1 cellular context compared by ENCODE assay signal in the genomic region with DNA sequence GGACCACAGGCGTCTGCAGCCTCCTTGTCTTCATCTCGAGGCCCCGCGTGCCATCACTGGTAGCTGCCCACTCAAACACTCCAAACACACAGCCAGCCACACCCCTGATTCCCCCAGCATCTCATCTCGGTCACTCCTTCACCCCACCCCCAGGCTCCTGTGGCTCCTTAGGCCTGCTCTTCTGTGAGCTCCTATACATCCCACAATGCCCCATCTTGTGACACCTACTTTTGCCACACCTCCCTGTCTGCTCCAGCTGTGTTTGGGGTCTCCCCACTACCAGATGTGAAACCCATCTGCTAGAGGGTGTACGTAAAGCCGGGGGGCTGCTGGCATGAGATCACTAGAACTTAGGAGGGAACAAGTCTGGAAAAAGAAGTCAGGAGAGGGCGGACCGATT.
TF ChIP-seq lines count a peak whose summit lies in the region.

No MANE protein-coding gene starts in this region.

TF ChIP-seq in SK-N-SH, 30 proteins besides CTCF, POLR2A, EP300 and RAD21 (continued from another document):
- TF ChIP-seq, protein P1, sequence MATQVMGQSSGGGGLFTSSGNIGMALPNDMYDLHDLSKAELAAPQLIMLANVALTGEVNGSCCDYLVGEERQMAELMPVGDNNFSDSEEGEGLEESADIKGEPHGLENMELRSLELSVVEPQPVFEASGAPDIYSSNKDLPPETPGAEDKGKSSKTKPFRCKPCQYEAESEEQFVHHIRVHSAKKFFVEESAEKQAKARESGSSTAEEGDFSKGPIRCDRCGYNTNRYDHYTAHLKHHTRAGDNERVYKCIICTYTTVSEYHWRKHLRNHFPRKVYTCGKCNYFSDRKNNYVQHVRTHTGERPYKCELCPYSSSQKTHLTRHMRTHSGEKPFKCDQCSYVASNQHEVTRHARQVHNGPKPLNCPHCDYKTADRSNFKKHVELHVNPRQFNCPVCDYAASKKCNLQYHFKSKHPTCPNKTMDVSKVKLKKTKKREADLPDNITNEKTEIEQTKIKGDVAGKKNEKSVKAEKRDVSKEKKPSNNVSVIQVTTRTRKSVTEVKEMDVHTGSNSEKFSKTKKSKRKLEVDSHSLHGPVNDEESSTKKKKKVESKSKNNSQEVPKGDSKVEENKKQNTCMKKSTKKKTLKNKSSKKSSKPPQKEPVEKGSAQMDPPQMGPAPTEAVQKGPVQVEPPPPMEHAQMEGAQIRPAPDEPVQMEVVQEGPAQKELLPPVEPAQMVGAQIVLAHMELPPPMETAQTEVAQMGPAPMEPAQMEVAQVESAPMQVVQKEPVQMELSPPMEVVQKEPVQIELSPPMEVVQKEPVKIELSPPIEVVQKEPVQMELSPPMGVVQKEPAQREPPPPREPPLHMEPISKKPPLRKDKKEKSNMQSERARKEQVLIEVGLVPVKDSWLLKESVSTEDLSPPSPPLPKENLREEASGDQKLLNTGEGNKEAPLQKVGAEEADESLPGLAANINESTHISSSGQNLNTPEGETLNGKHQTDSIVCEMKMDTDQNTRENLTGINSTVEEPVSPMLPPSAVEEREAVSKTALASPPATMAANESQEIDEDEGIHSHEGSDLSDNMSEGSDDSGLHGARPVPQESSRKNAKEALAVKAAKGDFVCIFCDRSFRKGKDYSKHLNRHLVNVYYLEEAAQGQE (IDR thresholded peaks at IDR 0.05; ENCODE audit: low read depth, low read length) = no peak
- no peak for TF ChIP-seq IRF3 (IDR thresholded peaks at IDR 0.05; ENCODE audit: low read depth, low read length)
- no peak for TF ChIP-seq MAX (IDR thresholded peaks at IDR 0.05; ENCODE audit: low read depth)
- no peak for TF ChIP-seq ZBTB33 (IDR thresholded peaks at IDR 0.05; ENCODE audit: borderline replicate concordance, low read depth)
- no peak for TF ChIP-seq SMC3 (IDR thresholded peaks at IDR 0.05; ENCODE audit: low read depth, low read length)
- no peak for TF ChIP-seq NRF1 (IDR thresholded peaks at IDR 0.05; ENCODE audit: low read depth, low read length)
- no peak for TF ChIP-seq RXRA (IDR thresholded peaks at IDR 0.05; ENCODE audit: borderline replicate concordance, low read depth)
